8 cellular contexts compared by ENCODE assay signal in genomic region chr10:11036424-11037011, GRCh38. TPM values are rescaled to one million over a fixed set of nuclear protein-coding genes. Genes with fewer than 3 reads are reported as not detected.
DNase-seq lines count a peak whose midpoint lies in the region.

No MANE protein-coding gene starts in this region.

- no peak overlapping the region for H3K4me3 Mint-ChIP-seq in immature natural killer cell

- no peaks in the 10 kb centered on the region for H3K36me3 Mint-ChIP-seq in immature natural killer cell

- no peaks in the 10 kb centered on the region for H3K4me1 Mint-ChIP-seq in immature natural killer cell

- H3K27me3 Mint-ChIP-seq in immature natural killer cell (ENCODE audit: low read depth in 3 of 3): peaks cover 2 to 9% (median 2%) of the 10 kb centered on the region in 3 donors

- peak; percentile 0 for DNase-seq in NCI-H2171 treated with DMSO at 0.1 percent for 48 hours (lab: John Stamatoyannopoulos, UW)
- DNase-seq in NCI-H2171 (lab: John Stamatoyannopoulos, UW): no peak
- peak; percentile 32 for DNase-seq in RPMI7951 (ENCODE audit: low read depth)
- peak; percentile 36 for DNase-seq in glomerular visceral epithelial cell (ENCODE audit: extremely low spot score)
- DNase-seq in smooth muscle cell of the brain vasculature (ENCODE audit: low read depth, low spot score): peak; percentile 23
- DNase-seq in activated gamma-delta T cell treated with Interleukin-2 at 50 U/mL for 16 hours: no peak
- no peak for DNase-seq in immature natural killer cell
- no peak for DNase-seq in activated T-cell treated with anti-CD3 and anti-CD28 coated beads, Interleukin-2, amount 50 U/mL, for 48 hours

- H3K27ac Mint-ChIP-seq in immature natural killer cell: no peak overlapping the region

- no peaks in the 10 kb centered on the region for H3K9me3 Mint-ChIP-seq in immature natural killer cell

RNA-seq across cellular contexts. Expression of gene CELF2, which starts 18.8 kb away (rescaled TPM):
- 15.3 and 21.3 TPM in 2 replicates for total RNA-seq in RPMI7951 (2014; rRNA removed; shearing (Covaris generic))
- 100 to 1,000 TPM in 1 of 3 donors, 10 to 100 TPM in 2; 64.2 to 174 (median 95.4) TPM for polyA plus RNA-seq in immature natural killer cell

Comparison
In these comparisons a context has a peak if more than half of its experiments do, and no peak if none do; other contexts are left out.
1. DNase-seq: peak in NCI-H2171 treated with DMSO at 0.1 percent for 48 hours (single experiment), RPMI7951 (single experiment), glomerular visceral epithelial cell (single experiment) and smooth muscle cell of the brain vasculature (single experiment); none in NCI-H2171 (single experiment), activated gamma-delta T cell treated with Interleukin-2 at 50 U/mL for 16 hours (single experiment), immature natural killer cell (0 of 3) and activated T-cell treated with anti-CD3 and anti-CD28 coated beads, Interleukin-2, amount 50 U/mL, for 48 hours (0 of 2).